In the genomic region with DNA sequence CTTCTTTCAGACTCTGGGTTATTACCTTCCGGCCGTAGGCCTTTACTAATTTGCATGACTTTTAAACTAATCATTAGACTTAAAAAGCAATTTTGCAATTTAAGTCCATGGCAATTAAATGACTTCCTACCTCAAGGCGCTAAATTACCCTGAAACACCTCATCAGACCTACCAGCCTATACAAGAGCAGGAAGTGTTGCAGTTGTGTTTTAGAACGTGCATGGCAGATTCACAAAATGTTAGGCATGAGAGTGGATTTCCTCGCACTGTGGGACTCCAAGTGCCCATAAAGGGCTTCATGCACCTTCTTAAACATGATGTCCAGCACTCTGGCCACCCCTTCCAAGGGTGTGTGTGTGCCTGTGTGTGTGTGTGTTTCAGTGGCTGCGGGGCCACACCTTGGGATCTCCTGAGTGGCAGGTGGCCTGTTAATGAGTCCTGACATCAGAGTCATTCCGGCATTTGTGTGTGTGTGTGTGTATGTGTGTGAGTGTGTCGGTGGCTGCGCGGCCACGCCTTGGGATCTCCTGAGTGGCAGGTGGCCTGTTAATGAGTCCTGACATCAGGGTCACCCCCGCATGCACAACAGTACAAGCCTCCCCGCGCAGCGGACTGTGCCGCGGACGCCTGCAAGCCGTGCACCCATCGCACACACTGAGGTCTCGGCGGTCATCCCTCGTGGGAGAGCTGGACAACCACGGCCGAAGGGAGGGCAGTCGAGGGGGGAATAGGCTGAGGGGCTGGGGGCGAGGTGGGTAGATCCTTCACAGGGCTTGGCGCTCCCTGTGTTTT, we compare ENCODE assay signal across 1 cellular context.
TF ChIP-seq lines count a peak whose summit lies in the region.

No MANE protein-coding gene starts in this region.

TF ChIP-seq in GM12878, 131 proteins besides CTCF, POLR2A, EP300 and RAD21 (continued from another document):
- no peak for TF ChIP-seq BCL3 (IDR thresholded peaks at IDR 0.05; ENCODE audit: borderline replicate concordance, insufficient read depth, low read depth, low read length, poor library complexity, severe bottlenecking)
- TF ChIP-seq JUND (IDR thresholded peaks at IDR 0.05; ENCODE audit: low read depth, low read length) = no peak
- no peak for TF ChIP-seq CEBPZ (IDR thresholded peaks at IDR 0.05; ENCODE audit: low read depth, low read length)
- TF ChIP-seq WRNIP1 (IDR thresholded peaks at IDR 0.05; ENCODE audit: borderline replicate concordance, low read depth, low read length) = no peak
- TF ChIP-seq HSF1 (IDR thresholded peaks at IDR 0.05; ENCODE audit: low read depth, low read length) = no peak
- TF ChIP-seq, protein P1, sequence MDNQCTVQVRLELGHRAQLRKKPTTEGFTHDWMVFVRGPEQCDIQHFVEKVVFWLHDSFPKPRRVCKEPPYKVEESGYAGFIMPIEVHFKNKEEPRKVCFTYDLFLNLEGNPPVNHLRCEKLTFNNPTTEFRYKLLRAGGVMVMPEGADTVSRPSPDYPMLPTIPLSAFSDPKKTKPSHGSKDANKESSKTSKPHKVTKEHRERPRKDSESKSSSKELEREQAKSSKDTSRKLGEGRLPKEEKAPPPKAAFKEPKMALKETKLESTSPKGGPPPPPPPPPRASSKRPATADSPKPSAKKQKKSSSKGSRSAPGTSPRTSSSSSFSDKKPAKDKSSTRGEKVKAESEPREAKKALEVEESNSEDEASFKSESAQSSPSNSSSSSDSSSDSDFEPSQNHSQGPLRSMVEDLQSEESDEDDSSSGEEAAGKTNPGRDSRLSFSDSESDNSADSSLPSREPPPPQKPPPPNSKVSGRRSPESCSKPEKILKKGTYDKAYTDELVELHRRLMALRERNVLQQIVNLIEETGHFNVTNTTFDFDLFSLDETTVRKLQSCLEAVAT (IDR thresholded peaks at IDR 0.05) = peak; percentile 84
- TF ChIP-seq E2F4 (IDR thresholded peaks at IDR 0.05; ENCODE audit: low read depth, low read length) = no peak
- TF ChIP-seq FOS (IDR thresholded peaks at IDR 0.05; ENCODE audit: borderline replicate concordance, extremely low read depth, insufficient read length) = no peak
- TF ChIP-seq SIN3A (IDR thresholded peaks at IDR 0.05; ENCODE audit: low read depth, low read length) = 0 out of 2 replicates have a peak, but pooled peaks have one; percentile 21
- TF ChIP-seq, protein P2, sequence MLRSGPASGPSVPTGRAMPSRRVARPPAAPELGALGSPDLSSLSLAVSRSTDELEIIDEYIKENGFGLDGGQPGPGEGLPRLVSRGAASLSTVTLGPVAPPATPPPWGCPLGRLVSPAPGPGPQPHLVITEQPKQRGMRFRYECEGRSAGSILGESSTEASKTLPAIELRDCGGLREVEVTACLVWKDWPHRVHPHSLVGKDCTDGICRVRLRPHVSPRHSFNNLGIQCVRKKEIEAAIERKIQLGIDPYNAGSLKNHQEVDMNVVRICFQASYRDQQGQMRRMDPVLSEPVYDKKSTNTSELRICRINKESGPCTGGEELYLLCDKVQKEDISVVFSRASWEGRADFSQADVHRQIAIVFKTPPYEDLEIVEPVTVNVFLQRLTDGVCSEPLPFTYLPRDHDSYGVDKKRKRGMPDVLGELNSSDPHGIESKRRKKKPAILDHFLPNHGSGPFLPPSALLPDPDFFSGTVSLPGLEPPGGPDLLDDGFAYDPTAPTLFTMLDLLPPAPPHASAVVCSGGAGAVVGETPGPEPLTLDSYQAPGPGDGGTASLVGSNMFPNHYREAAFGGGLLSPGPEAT (IDR thresholded peaks at IDR 0.05; ENCODE audit: low read depth) = peak; percentile 62
- no peak for TF ChIP-seq BRCA1 (IDR thresholded peaks at IDR 0.05; ENCODE audit: low read depth, low read length)
TF ChIP-seq in GM12878: peak in this region for 30.
